ENCODE assay signal across 2 cellular contexts in the genomic region with DNA sequence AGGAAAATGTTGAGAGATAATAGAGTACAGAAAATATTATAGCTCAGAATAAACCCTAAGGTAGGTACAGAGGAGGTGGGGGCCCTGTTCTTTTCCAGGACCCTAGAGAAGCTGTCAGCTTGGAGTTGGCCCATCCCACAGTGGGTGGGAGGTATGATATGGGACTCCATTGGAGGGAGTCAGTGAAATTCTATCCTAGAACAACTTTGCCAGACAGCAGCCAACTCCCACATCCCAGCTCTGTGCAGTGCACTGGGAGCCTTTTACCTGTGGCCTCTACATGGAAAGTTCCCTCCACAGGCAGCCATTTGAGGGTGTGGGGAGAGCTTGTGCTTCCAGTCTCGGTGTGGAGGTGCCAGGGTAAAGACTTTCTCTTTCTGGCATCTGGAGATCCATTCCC.
TF ChIP-seq lines count a peak whose summit lies in the region.

No MANE protein-coding gene starts in this region.

TF ChIP-seq in GM23338, 12 proteins besides CTCF, POLR2A, EP300 and RAD21 (continued from another document):
- TF ChIP-seq, protein P1, sequence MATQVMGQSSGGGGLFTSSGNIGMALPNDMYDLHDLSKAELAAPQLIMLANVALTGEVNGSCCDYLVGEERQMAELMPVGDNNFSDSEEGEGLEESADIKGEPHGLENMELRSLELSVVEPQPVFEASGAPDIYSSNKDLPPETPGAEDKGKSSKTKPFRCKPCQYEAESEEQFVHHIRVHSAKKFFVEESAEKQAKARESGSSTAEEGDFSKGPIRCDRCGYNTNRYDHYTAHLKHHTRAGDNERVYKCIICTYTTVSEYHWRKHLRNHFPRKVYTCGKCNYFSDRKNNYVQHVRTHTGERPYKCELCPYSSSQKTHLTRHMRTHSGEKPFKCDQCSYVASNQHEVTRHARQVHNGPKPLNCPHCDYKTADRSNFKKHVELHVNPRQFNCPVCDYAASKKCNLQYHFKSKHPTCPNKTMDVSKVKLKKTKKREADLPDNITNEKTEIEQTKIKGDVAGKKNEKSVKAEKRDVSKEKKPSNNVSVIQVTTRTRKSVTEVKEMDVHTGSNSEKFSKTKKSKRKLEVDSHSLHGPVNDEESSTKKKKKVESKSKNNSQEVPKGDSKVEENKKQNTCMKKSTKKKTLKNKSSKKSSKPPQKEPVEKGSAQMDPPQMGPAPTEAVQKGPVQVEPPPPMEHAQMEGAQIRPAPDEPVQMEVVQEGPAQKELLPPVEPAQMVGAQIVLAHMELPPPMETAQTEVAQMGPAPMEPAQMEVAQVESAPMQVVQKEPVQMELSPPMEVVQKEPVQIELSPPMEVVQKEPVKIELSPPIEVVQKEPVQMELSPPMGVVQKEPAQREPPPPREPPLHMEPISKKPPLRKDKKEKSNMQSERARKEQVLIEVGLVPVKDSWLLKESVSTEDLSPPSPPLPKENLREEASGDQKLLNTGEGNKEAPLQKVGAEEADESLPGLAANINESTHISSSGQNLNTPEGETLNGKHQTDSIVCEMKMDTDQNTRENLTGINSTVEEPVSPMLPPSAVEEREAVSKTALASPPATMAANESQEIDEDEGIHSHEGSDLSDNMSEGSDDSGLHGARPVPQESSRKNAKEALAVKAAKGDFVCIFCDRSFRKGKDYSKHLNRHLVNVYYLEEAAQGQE (IDR thresholded peaks at IDR 0.05; ENCODE audit: unreplicated experiment), result no peak
- TF ChIP-seq EZH2 (IDR thresholded peaks at IDR 0.05; ENCODE audit: low read depth, unreplicated experiment), result no peak
- no peak for TF ChIP-seq EZH2phosphoT487 (IDR thresholded peaks at IDR 0.05; ENCODE audit: unreplicated experiment)
TF ChIP-seq in GM23338: peak in this region for 0.

TF ChIP-seq in WTC11, 78 proteins besides CTCF, POLR2A, EP300 and RAD21 (continued from another document):
- TF ChIP-seq USF2 (CRISPR knock-in tag; IDR thresholded peaks at IDR 0.05) (no peak), ZNF263 (CRISPR knock-in tag; IDR thresholded peaks at IDR 0.05; ENCODE audit: low read depth) (no peak), OVOL2 (CRISPR knock-in tag; IDR thresholded peaks at IDR 0.05; ENCODE audit: borderline replicate concordance) (no peak), FOXP4 (CRISPR knock-in tag; IDR thresholded peaks at IDR 0.05) (no peak), JAZF1 (CRISPR knock-in tag; IDR thresholded peaks at IDR 0.05) (no peak), ZNF138 (CRISPR knock-in tag; conservative IDR thresholded peaks at IDR 0.05) (no peak), ELF4 (CRISPR knock-in tag; IDR thresholded peaks at IDR 0.05; ENCODE audit: low read depth) (no peak)
- TF ChIP-seq, protein P2, sequence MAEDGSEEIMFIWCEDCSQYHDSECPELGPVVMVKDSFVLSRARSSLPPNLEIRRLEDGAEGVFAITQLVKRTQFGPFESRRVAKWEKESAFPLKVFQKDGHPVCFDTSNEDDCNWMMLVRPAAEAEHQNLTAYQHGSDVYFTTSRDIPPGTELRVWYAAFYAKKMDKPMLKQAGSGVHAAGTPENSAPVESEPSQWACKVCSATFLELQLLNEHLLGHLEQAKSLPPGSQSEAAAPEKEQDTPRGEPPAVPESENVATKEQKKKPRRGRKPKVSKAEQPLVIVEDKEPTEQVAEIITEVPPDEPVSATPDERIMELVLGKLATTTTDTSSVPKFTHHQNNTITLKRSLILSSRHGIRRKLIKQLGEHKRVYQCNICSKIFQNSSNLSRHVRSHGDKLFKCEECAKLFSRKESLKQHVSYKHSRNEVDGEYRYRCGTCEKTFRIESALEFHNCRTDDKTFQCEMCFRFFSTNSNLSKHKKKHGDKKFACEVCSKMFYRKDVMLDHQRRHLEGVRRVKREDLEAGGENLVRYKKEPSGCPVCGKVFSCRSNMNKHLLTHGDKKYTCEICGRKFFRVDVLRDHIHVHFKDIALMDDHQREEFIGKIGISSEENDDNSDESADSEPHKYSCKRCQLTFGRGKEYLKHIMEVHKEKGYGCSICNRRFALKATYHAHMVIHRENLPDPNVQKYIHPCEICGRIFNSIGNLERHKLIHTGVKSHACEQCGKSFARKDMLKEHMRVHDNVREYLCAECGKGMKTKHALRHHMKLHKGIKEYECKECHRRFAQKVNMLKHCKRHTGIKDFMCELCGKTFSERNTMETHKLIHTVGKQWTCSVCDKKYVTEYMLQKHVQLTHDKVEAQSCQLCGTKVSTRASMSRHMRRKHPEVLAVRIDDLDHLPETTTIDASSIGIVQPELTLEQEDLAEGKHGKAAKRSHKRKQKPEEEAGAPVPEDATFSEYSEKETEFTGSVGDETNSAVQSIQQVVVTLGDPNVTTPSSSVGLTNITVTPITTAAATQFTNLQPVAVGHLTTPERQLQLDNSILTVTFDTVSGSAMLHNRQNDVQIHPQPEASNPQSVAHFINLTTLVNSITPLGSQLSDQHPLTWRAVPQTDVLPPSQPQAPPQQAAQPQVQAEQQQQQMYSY (CRISPR knock-in tag; IDR thresholded peaks at IDR 0.05), result no peak
TF ChIP-seq in WTC11: peak in this region for 0.
